ENCODE assay signal across 2 cellular contexts in the genomic region with DNA sequence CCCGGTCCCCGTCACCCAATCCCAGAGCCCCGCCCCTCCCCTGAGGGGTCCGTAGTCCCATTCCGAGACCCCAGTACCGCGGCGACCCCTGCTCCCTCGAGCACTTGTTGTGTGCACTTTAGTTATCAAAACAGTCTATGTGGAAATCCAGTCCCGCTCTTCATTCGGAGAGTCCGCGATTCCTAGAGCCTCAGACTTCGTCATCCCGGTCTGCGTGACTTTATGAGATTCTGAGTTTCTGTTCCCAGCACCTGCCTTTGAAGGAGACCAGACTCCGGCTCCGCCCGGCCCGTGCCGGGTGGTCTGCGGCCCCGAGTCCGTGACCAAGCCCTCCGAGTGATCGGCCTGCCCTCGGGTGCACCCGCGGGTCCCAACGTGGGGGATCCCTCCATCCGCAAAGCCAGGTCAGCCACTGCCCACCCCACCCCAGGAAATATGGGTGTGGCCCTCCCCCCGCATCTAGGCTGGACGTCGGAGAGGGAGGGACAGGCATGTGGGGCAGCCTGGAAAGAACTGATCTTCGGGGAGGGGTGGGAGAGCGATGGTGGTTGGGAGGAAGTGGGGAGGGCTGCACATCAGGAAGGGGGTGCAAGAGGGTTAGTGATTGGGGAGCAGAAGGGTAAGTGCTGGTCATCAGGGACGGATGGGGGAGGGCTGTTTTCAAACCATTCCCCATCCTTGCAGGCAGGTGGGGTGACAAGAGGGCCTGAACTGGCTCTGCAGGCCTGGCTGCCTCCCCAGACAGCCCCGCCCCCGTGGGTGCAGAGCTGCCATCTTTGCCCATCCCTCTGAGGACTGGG.
A peak's percentile ranks its signal among the peaks of the same experiment; 100 is the strongest.
TF ChIP-seq lines count a peak whose summit lies in the region.

No MANE protein-coding gene starts in this region.

TF ChIP-seq in IMR-90, 13 proteins besides CTCF, POLR2A, EP300 and RAD21:
- peak; percentile 57 for TF ChIP-seq BHLHE40 (IDR thresholded peaks at IDR 0.05; ENCODE audit: low read depth, low read length)
- TF ChIP-seq MAFK (IDR thresholded peaks at IDR 0.05; ENCODE audit: low read depth, low read length): no peak

TF ChIP-seq in GM12878, 131 proteins besides CTCF, POLR2A, EP300 and RAD21 (continues in another document):
- TF ChIP-seq YY1 (IDR thresholded peaks at IDR 0.05; ENCODE audit: low read depth, low read length) (peak; percentile 89), GABPA (IDR thresholded peaks at IDR 0.05; ENCODE audit: low read depth) (no peak), ZNF217 (IDR thresholded peaks at IDR 0.05) (no peak), NR2F1 (conservative IDR thresholded peaks at IDR 0.05) (no peak), RELA (IDR thresholded peaks at IDR 0.05; ENCODE audit: borderline replicate concordance, partially characterized antibody) (no peak), WRNIP1 (IDR thresholded peaks at IDR 0.05; ENCODE audit: borderline replicate concordance, low read depth, low read length) (no peak), TCF3 (IDR thresholded peaks at IDR 0.05; ENCODE audit: borderline replicate concordance, insufficient read depth, low read depth, low read length) (no peak), KDM1A (IDR thresholded peaks at IDR 0.05; ENCODE audit: borderline replicate concordance) (no peak), BHLHE40 (IDR thresholded peaks at IDR 0.05; ENCODE audit: borderline replicate concordance in 1 of 2, low read depth in 2 of 2, low read length in 1 of 2) (peak in 1 of 2 experiments; percentile 56; a peak in 1 of 4 replicates), NR2C1 (IDR thresholded peaks at IDR 0.05) (no peak), HDGF (IDR thresholded peaks at IDR 0.05) (peak; percentile 70; the same call in 1 of the 2 replicates), RCOR1 (conservative IDR thresholded peaks at IDR 0.05; ENCODE audit: low read depth, low read length) (no peak), CHD2 (IDR thresholded peaks at IDR 0.05; ENCODE audit: borderline replicate concordance, low read depth, low read length) (0 out of 2 replicates have a peak, but pooled peaks have one; percentile 20), NBN (IDR thresholded peaks at IDR 0.05) (peak; percentile 39; the same call in 1 of the 2 replicates), FOXK2 (IDR thresholded peaks at IDR 0.05) (no peak), ESRRA (IDR thresholded peaks at IDR 0.05; ENCODE audit: low read length) (no peak), SPI1 (IDR thresholded peaks at IDR 0.05; ENCODE audit: borderline replicate concordance, insufficient read depth, low read depth, low read length) (peak; percentile 45; the same call in 1 of the 2 replicates), CHD4 (IDR thresholded peaks at IDR 0.05) (no peak), TCF12 (IDR thresholded peaks at IDR 0.05; ENCODE audit: low read depth, low read length) (no peak), NR2C2 (IDR thresholded peaks at IDR 0.05; ENCODE audit: borderline replicate concordance, control insufficient read depth, insufficient read length, low read depth) (no peak), TBL1XR1 (IDR thresholded peaks at IDR 0.05; ENCODE audit: low read depth, low read length) (no peak), EZH2 (IDR thresholded peaks at IDR 0.05; ENCODE audit: borderline replicate concordance, control insufficient read depth, low read depth, low read length) (no peak), NFYA (IDR thresholded peaks at IDR 0.05; ENCODE audit: borderline replicate concordance, low read depth, low read length) (no peak), POU2F2 (IDR thresholded peaks at IDR 0.05; ENCODE audit: borderline replicate concordance, low read depth, low read length) (no peak), CREM (IDR thresholded peaks at IDR 0.05; ENCODE audit: low read depth) (0 out of 2 replicates have a peak, but pooled peaks have one; percentile 8), MEF2B (IDR thresholded peaks at IDR 0.05; ENCODE audit: partially characterized antibody, poor library complexity, severe bottlenecking) (no peak), SUZ12 (IDR thresholded peaks at IDR 0.05; ENCODE audit: unreplicated experiment) (no peak)
- TF ChIP-seq, protein P1, sequence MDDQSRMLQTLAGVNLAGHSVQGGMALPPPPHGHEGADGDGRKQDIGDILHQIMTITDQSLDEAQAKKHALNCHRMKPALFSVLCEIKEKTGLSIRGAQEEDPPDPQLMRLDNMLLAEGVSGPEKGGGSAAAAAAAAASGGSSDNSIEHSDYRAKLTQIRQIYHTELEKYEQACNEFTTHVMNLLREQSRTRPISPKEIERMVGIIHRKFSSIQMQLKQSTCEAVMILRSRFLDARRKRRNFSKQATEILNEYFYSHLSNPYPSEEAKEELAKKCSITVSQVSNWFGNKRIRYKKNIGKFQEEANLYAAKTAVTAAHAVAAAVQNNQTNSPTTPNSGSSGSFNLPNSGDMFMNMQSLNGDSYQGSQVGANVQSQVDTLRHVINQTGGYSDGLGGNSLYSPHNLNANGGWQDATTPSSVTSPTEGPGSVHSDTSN (IDR thresholded peaks at IDR 0.05; ENCODE audit: insufficient replicate concordance, low read depth, low read length): no peak
- TF ChIP-seq, protein P2, sequence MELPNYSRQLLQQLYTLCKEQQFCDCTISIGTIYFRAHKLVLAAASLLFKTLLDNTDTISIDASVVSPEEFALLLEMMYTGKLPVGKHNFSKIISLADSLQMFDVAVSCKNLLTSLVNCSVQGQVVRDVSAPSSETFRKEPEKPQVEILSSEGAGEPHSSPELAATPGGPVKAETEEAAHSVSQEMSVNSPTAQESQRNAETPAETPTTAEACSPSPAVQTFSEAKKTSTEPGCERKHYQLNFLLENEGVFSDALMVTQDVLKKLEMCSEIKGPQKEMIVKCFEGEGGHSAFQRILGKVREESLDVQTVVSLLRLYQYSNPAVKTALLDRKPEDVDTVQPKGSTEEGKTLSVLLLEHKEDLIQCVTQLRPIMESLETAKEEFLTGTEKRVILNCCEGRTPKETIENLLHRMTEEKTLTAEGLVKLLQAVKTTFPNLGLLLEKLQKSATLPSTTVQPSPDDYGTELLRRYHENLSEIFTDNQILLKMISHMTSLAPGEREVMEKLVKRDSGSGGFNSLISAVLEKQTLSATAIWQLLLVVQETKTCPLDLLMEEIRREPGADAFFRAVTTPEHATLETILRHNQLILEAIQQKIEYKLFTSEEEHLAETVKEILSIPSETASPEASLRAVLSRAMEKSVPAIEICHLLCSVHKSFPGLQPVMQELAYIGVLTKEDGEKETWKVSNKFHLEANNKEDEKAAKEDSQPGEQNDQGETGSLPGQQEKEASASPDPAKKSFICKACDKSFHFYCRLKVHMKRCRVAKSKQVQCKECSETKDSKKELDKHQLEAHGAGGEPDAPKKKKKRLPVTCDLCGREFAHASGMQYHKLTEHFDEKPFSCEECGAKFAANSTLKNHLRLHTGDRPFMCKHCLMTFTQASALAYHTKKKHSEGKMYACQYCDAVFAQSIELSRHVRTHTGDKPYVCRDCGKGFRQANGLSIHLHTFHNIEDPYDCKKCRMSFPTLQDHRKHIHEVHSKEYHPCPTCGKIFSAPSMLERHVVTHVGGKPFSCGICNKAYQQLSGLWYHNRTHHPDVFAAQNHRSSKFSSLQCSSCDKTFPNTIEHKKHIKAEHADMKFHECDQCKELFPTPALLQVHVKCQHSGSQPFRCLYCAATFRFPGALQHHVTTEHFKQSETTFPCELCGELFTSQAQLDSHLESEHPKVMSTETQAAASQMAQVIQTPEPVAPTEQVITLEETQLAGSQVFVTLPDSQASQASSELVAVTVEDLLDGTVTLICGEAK (IDR thresholded peaks at IDR 0.05; ENCODE audit: borderline replicate concordance): no peak
- TF ChIP-seq, protein P3, sequence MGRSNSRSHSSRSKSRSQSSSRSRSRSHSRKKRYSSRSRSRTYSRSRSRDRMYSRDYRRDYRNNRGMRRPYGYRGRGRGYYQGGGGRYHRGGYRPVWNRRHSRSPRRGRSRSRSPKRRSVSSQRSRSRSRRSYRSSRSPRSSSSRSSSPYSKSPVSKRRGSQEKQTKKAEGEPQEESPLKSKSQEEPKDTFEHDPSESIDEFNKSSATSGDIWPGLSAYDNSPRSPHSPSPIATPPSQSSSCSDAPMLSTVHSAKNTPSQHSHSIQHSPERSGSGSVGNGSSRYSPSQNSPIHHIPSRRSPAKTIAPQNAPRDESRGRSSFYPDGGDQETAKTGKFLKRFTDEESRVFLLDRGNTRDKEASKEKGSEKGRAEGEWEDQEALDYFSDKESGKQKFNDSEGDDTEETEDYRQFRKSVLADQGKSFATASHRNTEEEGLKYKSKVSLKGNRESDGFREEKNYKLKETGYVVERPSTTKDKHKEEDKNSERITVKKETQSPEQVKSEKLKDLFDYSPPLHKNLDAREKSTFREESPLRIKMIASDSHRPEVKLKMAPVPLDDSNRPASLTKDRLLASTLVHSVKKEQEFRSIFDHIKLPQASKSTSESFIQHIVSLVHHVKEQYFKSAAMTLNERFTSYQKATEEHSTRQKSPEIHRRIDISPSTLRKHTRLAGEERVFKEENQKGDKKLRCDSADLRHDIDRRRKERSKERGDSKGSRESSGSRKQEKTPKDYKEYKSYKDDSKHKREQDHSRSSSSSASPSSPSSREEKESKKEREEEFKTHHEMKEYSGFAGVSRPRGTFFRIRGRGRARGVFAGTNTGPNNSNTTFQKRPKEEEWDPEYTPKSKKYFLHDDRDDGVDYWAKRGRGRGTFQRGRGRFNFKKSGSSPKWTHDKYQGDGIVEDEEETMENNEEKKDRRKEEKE (IDR thresholded peaks at IDR 0.05): no peak
- TF ChIP-seq, protein P4, sequence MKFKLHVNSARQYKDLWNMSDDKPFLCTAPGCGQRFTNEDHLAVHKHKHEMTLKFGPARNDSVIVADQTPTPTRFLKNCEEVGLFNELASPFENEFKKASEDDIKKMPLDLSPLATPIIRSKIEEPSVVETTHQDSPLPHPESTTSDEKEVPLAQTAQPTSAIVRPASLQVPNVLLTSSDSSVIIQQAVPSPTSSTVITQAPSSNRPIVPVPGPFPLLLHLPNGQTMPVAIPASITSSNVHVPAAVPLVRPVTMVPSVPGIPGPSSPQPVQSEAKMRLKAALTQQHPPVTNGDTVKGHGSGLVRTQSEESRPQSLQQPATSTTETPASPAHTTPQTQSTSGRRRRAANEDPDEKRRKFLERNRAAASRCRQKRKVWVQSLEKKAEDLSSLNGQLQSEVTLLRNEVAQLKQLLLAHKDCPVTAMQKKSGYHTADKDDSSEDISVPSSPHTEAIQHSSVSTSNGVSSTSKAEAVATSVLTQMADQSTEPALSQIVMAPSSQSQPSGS (IDR thresholded peaks at IDR 0.05; ENCODE audit: low read length): no peak
- TF ChIP-seq, protein P5, sequence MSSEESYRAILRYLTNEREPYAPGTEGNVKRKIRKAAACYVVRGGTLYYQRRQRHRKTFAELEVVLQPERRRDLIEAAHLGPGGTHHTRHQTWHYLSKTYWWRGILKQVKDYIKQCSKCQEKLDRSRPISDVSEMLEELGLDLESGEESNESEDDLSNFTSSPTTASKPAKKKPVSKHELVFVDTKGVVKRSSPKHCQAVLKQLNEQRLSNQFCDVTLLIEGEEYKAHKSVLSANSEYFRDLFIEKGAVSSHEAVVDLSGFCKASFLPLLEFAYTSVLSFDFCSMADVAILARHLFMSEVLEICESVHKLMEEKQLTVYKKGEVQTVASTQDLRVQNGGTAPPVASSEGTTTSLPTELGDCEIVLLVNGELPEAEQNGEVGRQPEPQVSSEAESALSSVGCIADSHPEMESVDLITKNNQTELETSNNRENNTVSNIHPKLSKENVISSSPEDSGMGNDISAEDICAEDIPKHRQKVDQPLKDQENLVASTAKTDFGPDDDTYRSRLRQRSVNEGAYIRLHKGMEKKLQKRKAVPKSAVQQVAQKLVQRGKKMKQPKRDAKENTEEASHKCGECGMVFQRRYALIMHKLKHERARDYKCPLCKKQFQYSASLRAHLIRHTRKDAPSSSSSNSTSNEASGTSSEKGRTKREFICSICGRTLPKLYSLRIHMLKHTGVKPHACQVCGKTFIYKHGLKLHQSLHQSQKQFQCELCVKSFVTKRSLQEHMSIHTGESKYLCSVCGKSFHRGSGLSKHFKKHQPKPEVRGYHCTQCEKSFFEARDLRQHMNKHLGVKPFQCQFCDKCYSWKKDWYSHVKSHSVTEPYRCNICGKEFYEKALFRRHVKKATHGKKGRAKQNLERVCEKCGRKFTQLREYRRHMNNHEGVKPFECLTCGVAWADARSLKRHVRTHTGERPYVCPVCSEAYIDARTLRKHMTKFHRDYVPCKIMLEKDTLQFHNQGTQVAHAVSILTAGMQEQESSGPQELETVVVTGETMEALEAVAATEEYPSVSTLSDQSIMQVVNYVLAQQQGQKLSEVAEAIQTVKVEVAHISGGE (CRISPR knock-in tag; IDR thresholded peaks at IDR 0.05): no peak
- TF ChIP-seq, protein P6, sequence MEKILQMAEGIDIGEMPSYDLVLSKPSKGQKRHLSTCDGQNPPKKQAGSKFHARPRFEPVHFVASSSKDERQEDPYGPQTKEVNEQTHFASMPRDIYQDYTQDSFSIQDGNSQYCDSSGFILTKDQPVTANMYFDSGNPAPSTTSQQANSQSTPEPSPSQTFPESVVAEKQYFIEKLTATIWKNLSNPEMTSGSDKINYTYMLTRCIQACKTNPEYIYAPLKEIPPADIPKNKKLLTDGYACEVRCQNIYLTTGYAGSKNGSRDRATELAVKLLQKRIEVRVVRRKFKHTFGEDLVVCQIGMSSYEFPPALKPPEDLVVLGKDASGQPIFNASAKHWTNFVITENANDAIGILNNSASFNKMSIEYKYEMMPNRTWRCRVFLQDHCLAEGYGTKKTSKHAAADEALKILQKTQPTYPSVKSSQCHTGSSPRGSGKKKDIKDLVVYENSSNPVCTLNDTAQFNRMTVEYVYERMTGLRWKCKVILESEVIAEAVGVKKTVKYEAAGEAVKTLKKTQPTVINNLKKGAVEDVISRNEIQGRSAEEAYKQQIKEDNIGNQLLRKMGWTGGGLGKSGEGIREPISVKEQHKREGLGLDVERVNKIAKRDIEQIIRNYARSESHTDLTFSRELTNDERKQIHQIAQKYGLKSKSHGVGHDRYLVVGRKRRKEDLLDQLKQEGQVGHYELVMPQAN (conservative IDR thresholded peaks at IDR 0.05): no peak
- TF ChIP-seq, protein P7, sequence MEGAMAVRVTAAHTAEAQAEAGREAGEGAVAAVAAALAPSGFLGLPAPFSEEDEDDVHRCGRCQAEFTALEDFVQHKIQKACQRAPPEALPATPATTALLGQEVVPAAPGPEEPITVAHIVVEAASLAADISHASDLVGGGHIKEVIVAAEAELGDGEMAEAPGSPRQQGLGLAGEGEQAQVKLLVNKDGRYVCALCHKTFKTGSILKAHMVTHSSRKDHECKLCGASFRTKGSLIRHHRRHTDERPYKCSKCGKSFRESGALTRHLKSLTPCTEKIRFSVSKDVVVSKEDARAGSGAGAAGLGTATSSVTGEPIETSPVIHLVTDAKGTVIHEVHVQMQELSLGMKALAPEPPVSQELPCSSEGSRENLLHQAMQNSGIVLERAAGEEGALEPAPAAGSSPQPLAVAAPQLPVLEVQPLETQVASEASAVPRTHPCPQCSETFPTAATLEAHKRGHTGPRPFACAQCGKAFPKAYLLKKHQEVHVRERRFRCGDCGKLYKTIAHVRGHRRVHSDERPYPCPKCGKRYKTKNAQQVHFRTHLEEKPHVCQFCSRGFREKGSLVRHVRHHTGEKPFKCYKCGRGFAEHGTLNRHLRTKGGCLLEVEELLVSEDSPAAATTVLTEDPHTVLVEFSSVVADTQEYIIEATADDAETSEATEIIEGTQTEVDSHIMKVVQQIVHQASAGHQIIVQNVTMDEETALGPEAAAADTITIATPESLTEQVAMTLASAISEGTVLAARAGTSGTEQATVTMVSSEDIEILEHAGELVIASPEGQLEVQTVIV (IDR thresholded peaks at IDR 0.05; ENCODE audit: borderline replicate concordance, partially characterized antibody): no peak
- TF ChIP-seq, protein P8, sequence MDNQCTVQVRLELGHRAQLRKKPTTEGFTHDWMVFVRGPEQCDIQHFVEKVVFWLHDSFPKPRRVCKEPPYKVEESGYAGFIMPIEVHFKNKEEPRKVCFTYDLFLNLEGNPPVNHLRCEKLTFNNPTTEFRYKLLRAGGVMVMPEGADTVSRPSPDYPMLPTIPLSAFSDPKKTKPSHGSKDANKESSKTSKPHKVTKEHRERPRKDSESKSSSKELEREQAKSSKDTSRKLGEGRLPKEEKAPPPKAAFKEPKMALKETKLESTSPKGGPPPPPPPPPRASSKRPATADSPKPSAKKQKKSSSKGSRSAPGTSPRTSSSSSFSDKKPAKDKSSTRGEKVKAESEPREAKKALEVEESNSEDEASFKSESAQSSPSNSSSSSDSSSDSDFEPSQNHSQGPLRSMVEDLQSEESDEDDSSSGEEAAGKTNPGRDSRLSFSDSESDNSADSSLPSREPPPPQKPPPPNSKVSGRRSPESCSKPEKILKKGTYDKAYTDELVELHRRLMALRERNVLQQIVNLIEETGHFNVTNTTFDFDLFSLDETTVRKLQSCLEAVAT (IDR thresholded peaks at IDR 0.05): peak; percentile 46; the same call in 1 of the 2 replicates
